Comparison of ENCODE assay signal across 17 cellular contexts in genomic region chr7:70585071-70585470, GRCh38.
DNase-seq lines count a peak whose midpoint lies in the region; ATAC-seq and TF ChIP-seq lines count a peak whose summit lies in the region.
"Had no signal": no experiment of that assay in that cellular context is flagged by ENCODE, and none has a peak within 500 bp of the region (broad histone marks: within the 10 kb centered on the region; RNA-seq: fewer than 3 reads in every experiment).

No MANE protein-coding gene starts in this region.

- POLR2A ChIA-PET in activated CD8-positive, alpha-beta T cell treated with anti-CD3 and anti-CD28 coated beads, Interleukin-2, amount 10 ng/mL, durations not matched to agents 7 days and 5 days (lab: Charles Lee): no interaction called here
- POLR2A ChIA-PET in activated CD4-positive, alpha-beta memory T cell treated with anti-CD3 and anti-CD28 coated beads, Interleukin-2, amount 10 ng/mL, durations not matched to agents 7 days and 5 days (lab: Charles Lee): no interaction called here

- H3K9me3 Mint-ChIP-seq in activated CD8-positive, alpha-beta T cell treated with anti-CD3 and anti-CD28 coated beads, Interleukin-2, amount 10 ng/mL, durations not matched to agents 7 days and 5 days (ENCODE audit: insufficient read depth): no peaks in the 10 kb centered on the region
- H3K9me3 Mint-ChIP-seq in activated CD4-positive, alpha-beta memory T cell treated with anti-CD3 and anti-CD28 coated beads, Interleukin-2, amount 10 ng/mL, durations not matched to agents 7 days and 5 days: peaks cover 2% of the 10 kb centered on the region
- H3K9me3 Mint-ChIP-seq: activated B cell treated with CpG ODN at 0.5 μM for 24 hours; activated naive CD8-positive, alpha-beta T cell treated with anti-CD3 and anti-CD28 coated beads, Interleukin-2, amount 50 U/mL, for 24 hours; T-cell had no signal

- CTCF ChIA-PET in activated CD8-positive, alpha-beta T cell treated with anti-CD3 and anti-CD28 coated beads, Interleukin-2, amount 10 ng/mL, durations not matched to agents 7 days and 5 days (lab: Charles Lee): interaction anchor here (3.6 kb wide), 1 partner anchor 113 kb away, joined by 17 read pairs; no protein-coding TSS in a partner anchor
- CTCF ChIA-PET in activated CD4-positive, alpha-beta memory T cell treated with anti-CD3 and anti-CD28 coated beads, Interleukin-2, amount 10 ng/mL, durations not matched to agents 7 days and 5 days (lab: Charles Lee): interaction anchor here (1.0 kb wide), 1 partner anchor 113 kb away, joined by 3 read pairs; no protein-coding TSS in a partner anchor

- H3K27ac ChIP-seq in DOHH2 (ENCODE audit: low read depth, low read length): no peak overlapping the region
- H3K27ac ChIP-seq: heart left ventricle, left lung, transverse colon had no signal

- H4K20me1 ChIP-seq in DOHH2 (ENCODE audit: control insufficient read depth, insufficient read depth, low read depth, low read length): no peaks in the 10 kb centered on the region

- TF ChIP-seq CTCF in DOHH2 (IDR thresholded peaks at IDR 0.05; ENCODE audit: low read depth, low read length, poor library complexity, severe bottlenecking): peak; percentile 29
- TF ChIP-seq CTCF in GM12875 (IDR thresholded peaks at IDR 0.05; ENCODE audit: borderline replicate concordance, insufficient read depth, low read depth, low read length): peak; percentile 16; the same call in 1 of the 2 replicates

- no peaks in the 10 kb centered on the region for H3F3A ChIP-seq in DOHH2 (ENCODE audit: control insufficient read depth, insufficient read depth)

- no peaks in the 10 kb centered on the region for H3K27me3 ChIP-seq in DOHH2 (ENCODE audit: control insufficient read depth, low read length)
- H3K27me3 ChIP-seq: heart left ventricle, left lung, transverse colon had no signal

- H3K36me3 ChIP-seq in DOHH2 (ENCODE audit: control insufficient read depth, low read length): no peaks in the 10 kb centered on the region
- H3K36me3 ChIP-seq: heart left ventricle, left lung, transverse colon had no signal

- H3K36me3 Mint-ChIP-seq in activated CD8-positive, alpha-beta T cell treated with anti-CD3 and anti-CD28 coated beads, Interleukin-2, amount 10 ng/mL, durations not matched to agents 7 days and 5 days (ENCODE audit: low read depth): no peaks in the 10 kb centered on the region
- H3K36me3 Mint-ChIP-seq in activated CD4-positive, alpha-beta memory T cell treated with anti-CD3 and anti-CD28 coated beads, Interleukin-2, amount 10 ng/mL, durations not matched to agents 7 days and 5 days (ENCODE audit: low read depth): no peaks in the 10 kb centered on the region
- H3K36me3 Mint-ChIP-seq: CD14-positive monocyte, T-cell had no signal

- H3K79me2 ChIP-seq in DOHH2 (ENCODE audit: control insufficient read depth, low read length): no peaks in the 10 kb centered on the region

- DNase-seq in activated CD8-positive, alpha-beta T cell treated with anti-CD3 and anti-CD28 coated beads, Interleukin-2, amount 10 ng/mL, durations not matched to agents 7 days and 5 days: peak; percentile 25
- peak; percentile 75 for DNase-seq in islet precursor cell
- DNase-seq in activated CD4-positive, alpha-beta memory T cell treated with anti-CD3 and anti-CD28 coated beads, Interleukin-2, amount 10 ng/mL, durations not matched to agents 7 days and 5 days: no peak
- DNase-seq in GM19240 (ENCODE audit: insufficient read length, low spot score): no peak
- no peak for DNase-seq in NCI-H2171 treated with DMSO at 0.1 percent for 48 hours (lab: John Stamatoyannopoulos, UW)
- DNase-seq: activated B cell treated with CpG ODN at 0.5 μM for 24 hours; activated naive CD8-positive, alpha-beta T cell treated with anti-CD3 and anti-CD28 coated beads, Interleukin-2, amount 50 U/mL, for 24 hours; EL; erythroblast; heart left ventricle; left lung; NCI-H1436 treated with DMSO at 0.1 percent for 48 hours; transverse colon had no signal

- ATAC-seq in activated CD8-positive, alpha-beta T cell treated with anti-CD3 and anti-CD28 coated beads, Interleukin-2, amount 10 ng/mL, durations not matched to agents 7 days and 5 days: peak; percentile 47
- ATAC-seq: activated naive CD8-positive, alpha-beta T cell treated with anti-CD3 and anti-CD28 coated beads, Interleukin-2, amount 50 U/mL, for 24 hours; heart left ventricle; left lung; T-cell had no signal

- H3K9me2 ChIP-seq in DOHH2 (replicated peaks; ENCODE audit: control insufficient read depth, low read length): no peaks in the 10 kb centered on the region

- no peak overlapping the region for H3K27ac Mint-ChIP-seq in activated CD8-positive, alpha-beta T cell treated with anti-CD3 and anti-CD28 coated beads, Interleukin-2, amount 10 ng/mL, durations not matched to agents 7 days and 5 days
- H3K27ac Mint-ChIP-seq in activated CD4-positive, alpha-beta memory T cell treated with anti-CD3 and anti-CD28 coated beads, Interleukin-2, amount 10 ng/mL, durations not matched to agents 7 days and 5 days: no peak overlapping the region
- H3K27ac Mint-ChIP-seq: activated B cell treated with CpG ODN at 0.5 μM for 24 hours; activated naive CD8-positive, alpha-beta T cell treated with anti-CD3 and anti-CD28 coated beads, Interleukin-2, amount 50 U/mL, for 24 hours; CD14-positive monocyte; T-cell had no signal

- H3K4me1 ChIP-seq in DOHH2 (ENCODE audit: control insufficient read depth, low read length): no peaks in the 10 kb centered on the region
- H3K4me1 ChIP-seq: heart left ventricle, left lung had no signal

- H3K9me3 ChIP-seq in DOHH2 (ENCODE audit: control insufficient read depth, insufficient read depth, low read length): no peaks in the 10 kb centered on the region
- H3K9me3 ChIP-seq: heart left ventricle, left lung, transverse colon had no signal

- no peak overlapping the region for H3K4me3 Mint-ChIP-seq in activated CD8-positive, alpha-beta T cell treated with anti-CD3 and anti-CD28 coated beads, Interleukin-2, amount 10 ng/mL, durations not matched to agents 7 days and 5 days
- H3K4me3 Mint-ChIP-seq in activated CD4-positive, alpha-beta memory T cell treated with anti-CD3 and anti-CD28 coated beads, Interleukin-2, amount 10 ng/mL, durations not matched to agents 7 days and 5 days: no peak overlapping the region
- H3K4me3 Mint-ChIP-seq: activated B cell treated with CpG ODN at 0.5 μM for 24 hours; activated naive CD8-positive, alpha-beta T cell treated with anti-CD3 and anti-CD28 coated beads, Interleukin-2, amount 50 U/mL, for 24 hours; CD14-positive monocyte; T-cell had no signal

- no peak overlapping the region for H3K4me2 ChIP-seq in DOHH2 (ENCODE audit: low read length)

- H3K4me3 ChIP-seq in DOHH2 (ENCODE audit: low read length) (no peak overlapping the region), GM12875 (ENCODE audit: low read depth, low read length) (no peak overlapping the region)
- H3K4me3 ChIP-seq: heart left ventricle, left lung, transverse colon had no signal

- no peaks in the 10 kb centered on the region for H3K4me1 Mint-ChIP-seq in activated CD8-positive, alpha-beta T cell treated with anti-CD3 and anti-CD28 coated beads, Interleukin-2, amount 10 ng/mL, durations not matched to agents 7 days and 5 days (ENCODE audit: low read depth)
- no peaks in the 10 kb centered on the region for H3K4me1 Mint-ChIP-seq in activated CD4-positive, alpha-beta memory T cell treated with anti-CD3 and anti-CD28 coated beads, Interleukin-2, amount 10 ng/mL, durations not matched to agents 7 days and 5 days
- H3K4me1 Mint-ChIP-seq: activated B cell treated with CpG ODN at 0.5 μM for 24 hours; activated naive CD8-positive, alpha-beta T cell treated with anti-CD3 and anti-CD28 coated beads, Interleukin-2, amount 50 U/mL, for 24 hours; CD14-positive monocyte had no signal

- H3K27me3 Mint-ChIP-seq in activated CD8-positive, alpha-beta T cell treated with anti-CD3 and anti-CD28 coated beads, Interleukin-2, amount 10 ng/mL, durations not matched to agents 7 days and 5 days (ENCODE audit: low read depth): no peaks in the 10 kb centered on the region
- H3K27me3 Mint-ChIP-seq in activated CD4-positive, alpha-beta memory T cell treated with anti-CD3 and anti-CD28 coated beads, Interleukin-2, amount 10 ng/mL, durations not matched to agents 7 days and 5 days: no peaks in the 10 kb centered on the region
- H3K27me3 Mint-ChIP-seq: activated B cell treated with CpG ODN at 0.5 μM for 24 hours; activated naive CD8-positive, alpha-beta T cell treated with anti-CD3 and anti-CD28 coated beads, Interleukin-2, amount 50 U/mL, for 24 hours; T-cell had no signal

Comparison
In these comparisons a context has a peak if more than half of its experiments do, and no peak if none do; other contexts are left out.
1. DNase-seq: peak in activated CD8-positive, alpha-beta T cell treated with anti-CD3 and anti-CD28 coated beads, Interleukin-2, amount 10 ng/mL, durations not matched to agents 7 days and 5 days (single experiment) and islet precursor cell (single experiment); none in activated CD4-positive, alpha-beta memory T cell treated with anti-CD3 and anti-CD28 coated beads, Interleukin-2, amount 10 ng/mL, durations not matched to agents 7 days and 5 days (single experiment), GM19240 (single experiment) and NCI-H2171 treated with DMSO at 0.1 percent for 48 hours (single experiment).